Comparison of ENCODE assay signal across 8 cellular contexts in genomic region chr11:64971421-64972233, GRCh38.
A peak's percentile ranks its signal among the peaks of the same experiment; 100 is the strongest.
DNase-seq lines count a peak whose midpoint lies in the region; TF ChIP-seq lines count a peak whose summit lies in the region.

MAJIN (minus strand) TSS chr11:64972108; CDS start chr11:64959405, 12,703 bp downstream.

- no peak within 1 kb of the TSS for H3K27ac ChIP-seq in caudate nucleus (ENCODE audit: low read depth, low read length)

- H3K27me3 ChIP-seq in HAP-1 (ENCODE audit: low read depth): no peaks in the 10 kb centered on the region

- in situ Hi-C loops in HAP-1 (cut with MboI; ENCODE audit: low sequenced_read_pairs): no loop called here

- no peaks in the 10 kb centered on the region for H3K36me3 ChIP-seq in HAP-1 (replicated peaks)

- H3K9me3 ChIP-seq in HAP-1: no peaks in the 10 kb centered on the region

- DNase-seq in GM10266 (ENCODE audit: extremely low spot score) (peak; percentile 74), caudate nucleus (lab: John Stamatoyannopoulos, UW) (peak in 51 of 61 donors; percentile 2 to 75 (median 37)), kidney glomerular epithelial cell (lab: John Stamatoyannopoulos, UW) (peak; percentile 6), LoVo (ENCODE audit: low spot score) (no peak), HAP-1 (ENCODE audit: low spot score in 2 of 2) (no peak), NCI-H1694 (lab: John Stamatoyannopoulos, UW) (no peak)
- DNase-seq in activated CD4-positive, alpha-beta T cell treated with anti-CD3 and anti-CD28 coated beads for 24 hours (ENCODE audit: low read depth in 2 of 2): peak; percentile 82 to 91
- peak; percentile 77 to 78 for DNase-seq in stimulated activated CD4-positive, alpha-beta T cell treated with anti-CD3 and anti-CD28 coated beads, Interleukin-1b, Interleukin-23, amount 100 ng/mL, for 1 hour (ENCODE audit: low read depth in 2 of 2)

- no peaks in the 10 kb centered on the region for H3K4me1 ChIP-seq in HAP-1

- TF ChIP-seq CTCF in GM10266 (IDR thresholded peaks at IDR 0.05; ENCODE audit: control insufficient read depth, insufficient read depth, low read depth, missing control alignments): no peak

- no peak within 1 kb of the TSS for H3K4me3 ChIP-seq in HAP-1

Comparison
In these comparisons a context has a peak if more than half of its experiments do, and no peak if none do; other contexts are left out.
1. DNase-seq: peak in GM10266 (single experiment), activated CD4-positive, alpha-beta T cell treated with anti-CD3 and anti-CD28 coated beads for 24 hours (2 of 2), caudate nucleus (51 of 61), kidney glomerular epithelial cell (single experiment) and stimulated activated CD4-positive, alpha-beta T cell treated with anti-CD3 and anti-CD28 coated beads, Interleukin-1b, Interleukin-23, amount 100 ng/mL, for 1 hour (2 of 2); none in LoVo (single experiment), HAP-1 (0 of 2) and NCI-H1694 (single experiment).